1 cellular context compared by ENCODE assay signal in genomic region chr1:40633563-40634376, GRCh38.
A peak's percentile ranks its signal among the peaks of the same experiment; 100 is the strongest.
TF ChIP-seq lines count a peak whose summit lies in the region.

No MANE protein-coding gene starts in this region.

TF ChIP-seq in K562, 482 proteins besides CTCF, POLR2A, EP300 and RAD21 (continued from another document and continues in another):
- TF ChIP-seq ZNF407 (IDR thresholded peaks at IDR 0.05; ENCODE audit: low read depth) (no peak), MECOM (CRISPR knock-in tag; IDR thresholded peaks at IDR 0.05) (peak; percentile 99), ARHGAP35 (IDR thresholded peaks at IDR 0.05; ENCODE audit: partially characterized antibody) (no peak), RBBP5 (IDR thresholded peaks at IDR 0.05; ENCODE audit: borderline replicate concordance, insufficient read depth, low read length, poor library complexity, severe bottlenecking) (no peak), CHD2 (IDR thresholded peaks at IDR 0.05; ENCODE audit: low read depth, low read length) (no peak), SETDB1 (IDR thresholded peaks at IDR 0.05; ENCODE audit: low read length) (no peak), ATF6 (CRISPR knock-in tag; IDR thresholded peaks at IDR 0.05) (no peak), MBD1 (CRISPR knock-in tag; IDR thresholded peaks at IDR 0.05) (no peak), THAP7 (CRISPR knock-in tag; IDR thresholded peaks at IDR 0.05) (no peak), BACH1 (tag; IDR thresholded peaks at IDR 0.05) (no peak), RB1 (IDR thresholded peaks at IDR 0.05; ENCODE audit: low read depth) (peak; percentile 44; the same call in 1 of the 2 replicates), RBM34 (IDR thresholded peaks at IDR 0.05; ENCODE audit: borderline replicate concordance, insufficient read depth, low read length) (no peak), CCNT2 (IDR thresholded peaks at IDR 0.05; ENCODE audit: borderline replicate concordance, extremely low read depth, insufficient read length, low read depth, low read length) (peak; percentile 90), CCAR2 (IDR thresholded peaks at IDR 0.05; ENCODE audit: low read depth, low read length) (no peak), HDAC3 (IDR thresholded peaks at IDR 0.05; ENCODE audit: borderline replicate concordance, partially characterized antibody) (no peak), ZNF274 (IDR thresholded peaks at IDR 0.05; ENCODE audit: borderline replicate concordance, low read depth, low read length) (0 out of 2 replicates have a peak, but pooled peaks have one; percentile 45), NFRKB (IDR thresholded peaks at IDR 0.05; ENCODE audit: low read depth) (no peak), NFIX (CRISPR knock-in tag; IDR thresholded peaks at IDR 0.05; ENCODE audit: low read depth) (peak; percentile 31; the same call in 1 of the 2 replicates), MTA1 (IDR thresholded peaks at IDR 0.05; ENCODE audit: borderline replicate concordance) (peak; percentile 52; the same call in 1 of the 2 replicates), ZNF395 (CRISPR knock-in tag; IDR thresholded peaks at IDR 0.05) (no peak), ZBTB1 (CRISPR knock-in tag; IDR thresholded peaks at IDR 0.05; ENCODE audit: borderline replicate concordance, low read depth) (no peak), GABPB2 (CRISPR knock-in tag; conservative IDR thresholded peaks at IDR 0.05) (no peak), FOXM1 (IDR thresholded peaks at IDR 0.05; ENCODE audit: low read depth) (peak; percentile 77), FOXM1 (CRISPR knock-in tag; IDR thresholded peaks at IDR 0.05; ENCODE audit: low read depth) (no peak), ZNF3 (CRISPR knock-in tag; IDR thresholded peaks at IDR 0.05) (no peak), DPF2 (IDR thresholded peaks at IDR 0.05) (peak; percentile 91), ZBTB5 (IDR thresholded peaks at IDR 0.05) (no peak), TSHZ1 (CRISPR knock-in tag; IDR thresholded peaks at IDR 0.05) (no peak), MYNN (IDR thresholded peaks at IDR 0.05) (peak; percentile 84; the same call in 1 of the 2 replicates), MYNN (CRISPR knock-in tag; IDR thresholded peaks at IDR 0.05) (no peak), HMG20A (CRISPR knock-in tag; conservative IDR thresholded peaks at IDR 0.05) (no peak), CBFA2T2 (conservative IDR thresholded peaks at IDR 0.05) (peak; percentile 95), SMAD1 (IDR thresholded peaks at IDR 0.05; ENCODE audit: low read depth, low read length, partially characterized antibody) (peak; percentile 87), KDM5B (IDR thresholded peaks at IDR 0.05; ENCODE audit: insufficient replicate concordance, low read depth, low read length) (no peak), ETV6 (IDR thresholded peaks at IDR 0.05; ENCODE audit: borderline replicate concordance in 1 of 2, low read depth in 2 of 2, low read length in 1 of 2) (no peak), ETV6 (CRISPR knock-in tag; IDR thresholded peaks at IDR 0.05; ENCODE audit: borderline replicate concordance) (no peak), ZHX1 (conservative IDR thresholded peaks at IDR 0.05; ENCODE audit: low read length) (no peak), POLR3A (IDR thresholded peaks at IDR 0.05; ENCODE audit: borderline replicate concordance, extremely low read depth, insufficient read depth, insufficient read length) (no peak)
